Comparison of ENCODE assay signal across 8 cellular contexts in the genomic region with DNA sequence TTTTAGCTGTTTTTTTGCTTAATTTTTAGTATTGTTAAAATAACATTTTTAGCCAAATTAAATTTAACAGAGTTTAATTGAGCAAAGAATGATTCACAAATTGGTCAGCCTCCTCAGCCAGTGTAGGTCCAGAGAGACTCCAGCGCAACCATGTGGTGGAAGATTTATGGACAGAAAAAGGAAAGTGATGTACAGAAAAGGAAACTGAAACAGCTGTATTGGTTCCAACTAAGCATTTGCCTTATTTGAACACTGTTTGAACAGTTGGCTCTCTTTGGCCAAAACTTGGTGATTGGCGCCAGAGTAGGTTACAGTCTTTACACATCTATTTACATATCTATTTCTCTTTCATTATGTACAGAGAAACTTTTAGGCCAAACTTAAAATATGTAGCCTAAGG. TPM values are rescaled to one million over a fixed set of nuclear protein-coding genes. Genes with fewer than 3 reads are reported as not detected.
DNase-seq lines count a peak whose midpoint lies in the region; ATAC-seq and TF ChIP-seq lines count a peak whose summit lies in the region.

No MANE protein-coding gene starts in this region.

- DNase-seq in EL (peak; percentile 81), epithelial cell of esophagus (ENCODE audit: low read depth) (peak; percentile 44), stromal cell of bone marrow (ENCODE audit: low read depth) (peak; percentile 77), colonic mucosa (no peak), NCI-H1930 (lab: John Stamatoyannopoulos, UW) (no peak)

- H3K79me2 ChIP-seq in OCI-LY3 (ENCODE audit: low read length): peaks cover 47% of the 10 kb centered on the region

- H3K4me3 ChIP-seq in OCI-LY3 (ENCODE audit: low read length) (peak overlapping the region; percentile 54), epithelial cell of esophagus (ENCODE audit: low read length) (no peak overlapping the region), colonic mucosa (no peak overlapping the region)

- TF ChIP-seq CTCF in OCI-LY3 (IDR thresholded peaks at IDR 0.05; ENCODE audit: low read depth, low read length): peak; percentile 64
- TF ChIP-seq CTCF in epithelial cell of esophagus (IDR thresholded peaks at IDR 0.05; ENCODE audit: insufficient read depth, low read depth, low read length, missing control alignments): peak; percentile 31
- TF ChIP-seq CTCF in colonic mucosa (IDR thresholded peaks at IDR 0.05): no peak

- H3K4me1 ChIP-seq in OCI-LY3 (ENCODE audit: low read length) (peaks cover 72% of the 10 kb centered on the region), colonic mucosa (no peaks in the 10 kb centered on the region)

- intact Hi-C loops in colonic mucosa (cut with DNase I): no loop called here

- 0 out of 2 replicates have a peak overlapping the region, but pooled peaks have one; percentile 0 for H2AFZ ChIP-seq in OCI-LY3 (ENCODE audit: low read depth, low read length)

- peak overlapping the region; percentile 74 for H3K4me2 ChIP-seq in OCI-LY3 (ENCODE audit: low read length)

- H3K36me3 ChIP-seq in OCI-LY3 (replicated peaks; ENCODE audit: low read depth, low read length): no peaks in the 10 kb centered on the region
- H3K36me3 ChIP-seq in colonic mucosa: no peaks in the 10 kb centered on the region

- H4K20me1 ChIP-seq in OCI-LY3 (ENCODE audit: insufficient read depth, low read length): no peaks in the 10 kb centered on the region

- peak overlapping the region; percentile 87 for H3K27ac ChIP-seq in OCI-LY3 (ENCODE audit: low read length)
- no peak overlapping the region for H3K27ac ChIP-seq in colonic mucosa

- ATAC-seq in GM19351 (IDR thresholded peaks at IDR 0.05; ENCODE audit: unreplicated experiment): peak; percentile 92
- ATAC-seq in HG03139 (IDR thresholded peaks at IDR 0.05; ENCODE audit: unreplicated experiment): peak; percentile 88

- H3K9me3 ChIP-seq in OCI-LY3 (ENCODE audit: insufficient read depth, low read length) (no peaks in the 10 kb centered on the region), colonic mucosa (no peaks in the 10 kb centered on the region)

- H3K9ac ChIP-seq in OCI-LY3 (ENCODE audit: low read length) (peak overlapping the region; percentile 75), colonic mucosa (ENCODE audit: low read depth in 2 of 2, low read length in 2 of 2) (no peak overlapping the region)

- H3K27me3 ChIP-seq in OCI-LY3 (ENCODE audit: low read depth, low read length) (no peaks in the 10 kb centered on the region), colonic mucosa (no peaks in the 10 kb centered on the region)

RNA-seq across cellular contexts. Expression of a gene that starts 19.4 kb away (rescaled TPM):
- total RNA-seq in colonic mucosa: 1 to 10 TPM; 8.8 to 9.6 TPM

RNA-seq across cellular contexts. Expression of a gene that starts 54.7 kb away (rescaled TPM):
- total RNA-seq in colonic mucosa: 10 to 100 TPM; 19.0 to 20.6 TPM

Comparison
In these comparisons a context has a peak if more than half of its experiments do, and no peak if none do; other contexts are left out.
1. DNase-seq: peak in EL (single experiment), epithelial cell of esophagus (single experiment) and stromal cell of bone marrow (single experiment); none in colonic mucosa (single experiment) and NCI-H1930 (0 of 2).